In the genomic region with DNA sequence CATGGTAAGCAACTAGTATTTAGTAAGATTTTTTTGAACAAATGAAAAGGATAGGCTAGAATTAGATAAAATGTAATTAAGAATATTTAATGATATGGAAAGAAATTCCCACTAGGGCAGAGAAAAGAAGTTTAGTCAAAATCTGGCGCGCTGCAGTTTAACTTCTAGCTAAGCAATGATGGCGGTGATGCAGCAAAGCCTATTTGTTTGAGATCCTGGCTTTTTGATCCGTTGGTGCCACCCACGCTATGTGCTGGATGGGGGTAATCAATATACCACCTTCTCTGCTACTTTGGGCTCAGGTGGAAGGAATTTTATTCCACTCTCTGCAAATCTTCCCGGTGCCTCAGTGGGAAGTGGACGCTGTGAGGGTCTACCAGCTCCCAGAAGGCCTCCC, we compare ENCODE assay signal across 8 cellular contexts. TPM values are rescaled to one million over a fixed set of nuclear protein-coding genes. Genes with fewer than 3 reads are reported as not detected.
DNase-seq lines count a peak whose midpoint lies in the region; ATAC-seq and TF ChIP-seq lines count a peak whose summit lies in the region.

No MANE protein-coding gene starts in this region.

- H3K9me3 ChIP-seq in iPS DF 6.9 (ENCODE audit: control insufficient read depth, insufficient read depth, low read length), result no peaks in the 10 kb centered on the region

- ATAC-seq in stimulated activated memory B cell treated with anti-CD40 and anti-IgM and Interleukin-4, amounts not matched to agents 10 μg/mL and 1 μg/mL and 100 μg/mL, for 72 hours, result no peak

- H3K27ac ChIP-seq in iPS DF 6.9 (ENCODE audit: low read length), result no peak overlapping the region

- peaks cover 54% of the 10 kb centered on the region for H3K27me3 Mint-ChIP-seq in stimulated activated memory B cell treated with anti-CD40 and anti-IgM and Interleukin-4, amounts not matched to agents 10 μg/mL and 1 μg/mL and 100 μg/mL, for 72 hours

- H3K4me1 ChIP-seq in iPS DF 6.9 (ENCODE audit: control insufficient read depth, insufficient read depth, low read length), result no peaks in the 10 kb centered on the region

- no peak overlapping the region for H3K27ac Mint-ChIP-seq in stimulated activated memory B cell treated with anti-CD40 and anti-IgM and Interleukin-4, amounts not matched to agents 10 μg/mL and 1 μg/mL and 100 μg/mL, for 72 hours

- DNase-seq in H7, result no peak
- DNase-seq in iPS DF 6.9 (ENCODE audit: low read depth, low spot score), result no peak
- DNase-seq in NCI-H1436 (lab: John Stamatoyannopoulos, UW), result no peak
- DNase-seq in A172 (ENCODE audit: low spot score), result no peak
- DNase-seq in stimulated activated CD8-positive, alpha-beta memory T cell treated with anti-CD3 and anti-CD28 coated beads, Interleukin-4, amount 100 ng/mL, for 48 hours, result no peak
- no peak for DNase-seq in GM19238 (ENCODE audit: insufficient read length, low spot score)

- H3K4me3 Mint-ChIP-seq in stimulated activated memory B cell treated with anti-CD40 and anti-IgM and Interleukin-4, amounts not matched to agents 10 μg/mL and 1 μg/mL and 100 μg/mL, for 72 hours, result peak overlapping the region; percentile 21

- no CpG with 5 or more reads among the region's 7 CpGs for WGBS in iPS DF 6.9 (ENCODE audit: insufficient coverage, insufficient read length)

- peaks cover 5% of the 10 kb centered on the region for H3K9me3 Mint-ChIP-seq in stimulated activated memory B cell treated with anti-CD40 and anti-IgM and Interleukin-4, amounts not matched to agents 10 μg/mL and 1 μg/mL and 100 μg/mL, for 72 hours

- no peaks in the 10 kb centered on the region for H3K36me3 ChIP-seq in H7 (replicated peaks; ENCODE audit: control insufficient read depth, insufficient read depth, low read length)
- H3K36me3 ChIP-seq in iPS DF 6.9 (ENCODE audit: control insufficient read depth, insufficient read depth, low read length), result no peaks in the 10 kb centered on the region

- H3K36me3 Mint-ChIP-seq in stimulated activated memory B cell treated with anti-CD40 and anti-IgM and Interleukin-4, amounts not matched to agents 10 μg/mL and 1 μg/mL and 100 μg/mL, for 72 hours, result no peaks in the 10 kb centered on the region

- H3K27me3 ChIP-seq in H7 (ENCODE audit: control insufficient read depth, insufficient read depth, low read length) (no peaks in the 10 kb centered on the region), iPS DF 6.9 (ENCODE audit: control insufficient read depth, insufficient read depth, low read length) (no peaks in the 10 kb centered on the region)

- no peak for TF ChIP-seq CTCF in WI38 (IDR thresholded peaks at IDR 0.05; ENCODE audit: low read depth, low read length)

- peaks cover 10% of the 10 kb centered on the region for H3K4me1 Mint-ChIP-seq in stimulated activated memory B cell treated with anti-CD40 and anti-IgM and Interleukin-4, amounts not matched to agents 10 μg/mL and 1 μg/mL and 100 μg/mL, for 72 hours

- H3K4me3 ChIP-seq in H7 (ENCODE audit: insufficient read depth, low read depth, low read length) (peak overlapping the region; percentile 83), WI38 (ENCODE audit: low read depth, low read length) (peak overlapping the region; percentile 82), iPS DF 6.9 (ENCODE audit: low read length) (peak overlapping the region; percentile 82; the same call in 1 of the 2 replicates)

RNA-seq across cellular contexts. Expression of gene FAM171B, which starts 0.4 kb away (rescaled TPM):
- 8.9 and 13.7 TPM in 2 replicates for total RNA-seq in H7 (2014; rRNA removed; shearing (Covaris generic))
- 17.0 and 18.9 TPM in 2 replicates for total RNA-seq in A172 (2014; rRNA removed; shearing (Covaris generic))
